ENCODE assay signal across 13 cellular contexts in genomic region chr14:69358233-69358963, GRCh38. TPM values are rescaled to one million over a fixed set of nuclear protein-coding genes. Genes with fewer than 3 reads are reported as not detected.
DNase-seq lines count a peak whose midpoint lies in the region; ATAC-seq and TF ChIP-seq lines count a peak whose summit lies in the region.
"Had no signal": no experiment of that assay in that cellular context is flagged by ENCODE, and none has a peak within 500 bp of the region (broad histone marks: within the 10 kb centered on the region; RNA-seq: fewer than 3 reads in every experiment).

No MANE protein-coding gene starts in this region.

- peaks cover 36% of the 10 kb centered on the region for H3K4me1 Mint-ChIP-seq in activated T-cell treated with anti-CD3 and anti-CD28 coated beads, Interleukin-2, amount 50 U/mL, for 24 hours (ENCODE audit: low read depth)

- no peaks in the 10 kb centered on the region for H3K9me3 ChIP-seq in smooth muscle cell (replicated peaks; ENCODE audit: low read depth)
- H3K9me3 ChIP-seq: thyroid gland had no signal

- no peak for TF ChIP-seq CTCF in smooth muscle cell (IDR thresholded peaks at IDR 0.05; ENCODE audit: borderline replicate concordance, insufficient read depth, poor library complexity, severe bottlenecking)

- 90% methylated on average over 12 of the region's 12 CpGs for WGBS in smooth muscle cell (ENCODE audit: low lambda C conversion rate)

- H3K27me3 Mint-ChIP-seq in activated T-cell treated with anti-CD3 and anti-CD28 coated beads, Interleukin-2, amount 50 U/mL, for 24 hours, result no peaks in the 10 kb centered on the region
- H3K27me3 Mint-ChIP-seq: activated naive CD4-positive, alpha-beta T cell treated with anti-CD3 and anti-CD28 coated beads, Interleukin-2, amount 50 U/mL, for 24 hours had no signal

- H4K20me1 ChIP-seq in smooth muscle cell (ENCODE audit: low read depth), result no peaks in the 10 kb centered on the region

- H3K4me2 ChIP-seq in smooth muscle cell, result no peak overlapping the region

- no peaks in the 10 kb centered on the region for H3K9me3 Mint-ChIP-seq in activated T-cell treated with anti-CD3 and anti-CD28 coated beads, Interleukin-2, amount 50 U/mL, for 24 hours
- H3K9me3 Mint-ChIP-seq: activated naive CD4-positive, alpha-beta T cell treated with anti-CD3 and anti-CD28 coated beads, Interleukin-2, amount 50 U/mL, for 24 hours had no signal

- peaks cover under 1% of the 10 kb centered on the region for H3K27me3 ChIP-seq in smooth muscle cell (ENCODE audit: low read depth)
- H3K27me3 ChIP-seq: thyroid gland had no signal

- no peak overlapping the region for H3K4me3 Mint-ChIP-seq in activated T-cell treated with anti-CD3 and anti-CD28 coated beads, Interleukin-2, amount 50 U/mL, for 24 hours
- H3K4me3 Mint-ChIP-seq: activated naive CD4-positive, alpha-beta T cell treated with anti-CD3 and anti-CD28 coated beads, Interleukin-2, amount 50 U/mL, for 24 hours had no signal

- DNase-seq in DMS79 treated with DMSO at 0.1 percent for 48 hours (lab: John Stamatoyannopoulos, UW) (peak; percentile 89), AG20443 (ENCODE audit: low spot score) (no peak), NCI-H1092 (lab: John Stamatoyannopoulos, UW) (no peak), NCI-H510A (lab: John Stamatoyannopoulos, UW) (no peak), smooth muscle cell (lab: John Stamatoyannopoulos, UW; ENCODE audit: unreplicated experiment) (no peak)
- peak; percentile 49 for DNase-seq in activated T-cell treated with anti-CD3 and anti-CD28 coated beads, Interleukin-2, amount 50 U/mL, for 24 hours
- peak; percentile 82 for DNase-seq in stimulated activated CD4-positive, alpha-beta T cell treated with anti-CD3 and anti-CD28 coated beads, Interleukin-1b, Interleukin-23, amount 100 ng/mL, for 48 hours
- DNase-seq: NCI-H748 treated with DMSO at 0.1 percent for 48 hours, SIG-M5, thyroid gland had no signal

- no peak overlapping the region for H3K27ac ChIP-seq in smooth muscle cell (ENCODE audit: low read depth)
- H3K27ac ChIP-seq: thyroid gland had no signal

- peak overlapping the region; percentile 6 for H3K27ac Mint-ChIP-seq in activated T-cell treated with anti-CD3 and anti-CD28 coated beads, Interleukin-2, amount 50 U/mL, for 24 hours
- H3K27ac Mint-ChIP-seq: activated naive CD4-positive, alpha-beta T cell treated with anti-CD3 and anti-CD28 coated beads, Interleukin-2, amount 50 U/mL, for 24 hours had no signal

- H2AFZ ChIP-seq in smooth muscle cell (ENCODE audit: low read depth), result no peak overlapping the region

- H3K4me1 ChIP-seq in smooth muscle cell (ENCODE audit: low read depth), result no peaks in the 10 kb centered on the region

- no peaks in the 10 kb centered on the region for H3F3A ChIP-seq in smooth muscle cell (ENCODE audit: low read depth)

- no peaks in the 10 kb centered on the region for H3K36me3 Mint-ChIP-seq in activated T-cell treated with anti-CD3 and anti-CD28 coated beads, Interleukin-2, amount 50 U/mL, for 24 hours (ENCODE audit: low read depth)

- H3K36me3 ChIP-seq in smooth muscle cell (ENCODE audit: low read depth), result no peaks in the 10 kb centered on the region
- H3K36me3 ChIP-seq: thyroid gland had no signal

- no peaks in the 10 kb centered on the region for H3K79me2 ChIP-seq in smooth muscle cell (ENCODE audit: low read depth)

- peak; percentile 40 for ATAC-seq in GM18502 (IDR thresholded peaks at IDR 0.05; ENCODE audit: poor library complexity, unreplicated experiment)

- no peak overlapping the region for H3K4me3 ChIP-seq in smooth muscle cell
- H3K4me3 ChIP-seq: lung, thyroid gland had no signal

- no peak overlapping the region for H3K9ac ChIP-seq in smooth muscle cell (ENCODE audit: low read depth)

RNA-seq across cellular contexts. Expression of gene ERH, which starts 39.7 kb away (rescaled TPM):
- 109 and 118 TPM in 2 replicates for total RNA-seq in smooth muscle cell
- 184 and 208 TPM in 2 replicates for polyA plus RNA-seq in smooth muscle cell

RNA-seq across cellular contexts. Expression of gene SLC39A9, which starts 40.1 kb away (rescaled TPM):
- total RNA-seq in smooth muscle cell, result 106 and 110 TPM in 2 replicates
- 39.9 and 42.8 TPM in 2 replicates for polyA plus RNA-seq in smooth muscle cell

Comparison
In these comparisons a context has a peak if more than half of its experiments do, and no peak if none do; other contexts are left out.
1. DNase-seq: peak in DMS79 treated with DMSO at 0.1 percent for 48 hours (single experiment), activated T-cell treated with anti-CD3 and anti-CD28 coated beads, Interleukin-2, amount 50 U/mL, for 24 hours (single experiment) and stimulated activated CD4-positive, alpha-beta T cell treated with anti-CD3 and anti-CD28 coated beads, Interleukin-1b, Interleukin-23, amount 100 ng/mL, for 48 hours (single experiment); none in AG20443 (single experiment), NCI-H1092 (single experiment), NCI-H510A (single experiment) and smooth muscle cell (single experiment).